Comparison of ENCODE assay signal across 9 cellular contexts in genomic region chr12:64733857-64734256, GRCh38. TPM values are rescaled to one million over a fixed set of nuclear protein-coding genes. Genes with fewer than 3 reads are reported as not detected.
DNase-seq lines count a peak whose midpoint lies in the region; ATAC-seq and TF ChIP-seq lines count a peak whose summit lies in the region.
"Had no signal": no experiment of that assay in that cellular context is flagged by ENCODE, and none has a peak within 500 bp of the region (broad histone marks: within the 10 kb centered on the region; RNA-seq: fewer than 3 reads in every experiment).

No MANE protein-coding gene starts in this region.

- H3K4me3 ChIP-seq in RWPE2 (ENCODE audit: severe bottlenecking) (no peak overlapping the region), heart left ventricle (no peak overlapping the region), thyroid gland (replicated peaks in 1 of 3) (no peak overlapping the region)

- no peaks in the 10 kb centered on the region for H3K9me3 ChIP-seq in RWPE2 (ENCODE audit: severe bottlenecking)
- no peaks in the 10 kb centered on the region for H3K9me3 ChIP-seq in heart left ventricle
- H3K9me3 ChIP-seq in thyroid gland = no peaks in the 10 kb centered on the region

- TF ChIP-seq POLR2A in heart left ventricle (IDR thresholded peaks at IDR 0.05) (no peak), thyroid gland (IDR thresholded peaks at IDR 0.05) (no peak)

- ATAC-seq in RWPE2 (ENCODE audit: low read depth) = peak; percentile 98
- ATAC-seq in heart left ventricle = peak; percentile 93 to 95 (median 94)
- no peak for ATAC-seq in HG02623 (IDR thresholded peaks at IDR 0.05; ENCODE audit: unreplicated experiment)
- ATAC-seq in HG03469 (IDR thresholded peaks at IDR 0.05; ENCODE audit: unreplicated experiment) = no peak

- H3K27me3 ChIP-seq in RWPE2 (ENCODE audit: insufficient read depth, poor library complexity, severe bottlenecking) (no peaks in the 10 kb centered on the region), heart left ventricle (no peaks in the 10 kb centered on the region), thyroid gland (no peaks in the 10 kb centered on the region)

- intact Hi-C loops in heart left ventricle (cut with DNase I) = no loop called here
- intact Hi-C loops in thyroid gland (cut with DNase I) = no loop called here

- H3K27ac ChIP-seq in RWPE2 (ENCODE audit: poor library complexity, severe bottlenecking) (peak overlapping the region; percentile 22), heart left ventricle (peak overlapping the region in 11 of 12 donors; percentile 35 to 71 (median 52)), thyroid gland (no peak overlapping the region)
- H3K27ac ChIP-seq: VCaP had no signal

- 50 to 58% (median 52%) methylated on average over 4 of the region's 4 CpGs for WGBS in heart left ventricle, 4 donors
- WGBS in thyroid gland, 2 donors = 67 to 68% methylated on average over 4 of the region's 4 CpGs

- DNase-seq in DMS53 (lab: John Stamatoyannopoulos, UW) (peak; percentile 44), DMS53 treated with DMSO at 0.1 percent for 48 hours (lab: John Stamatoyannopoulos, UW; ENCODE audit: unreplicated experiment) (no peak), RWPE2 (ENCODE audit: low spot score) (peak; percentile 90), heart left ventricle (peak in 4 of 5 donors; percentile 73 to 88 (median 79)), thyroid gland (peak; percentile 28 to 59), cerebellum (ENCODE audit: low spot score) (no peak)

- H3K4me1 ChIP-seq in RWPE2 (ENCODE audit: insufficient read depth, poor library complexity, severe bottlenecking) (peaks cover 29% of the 10 kb centered on the region), heart left ventricle (peaks cover 0 to 66% (median 20%) of the 10 kb centered on the region in 12 donors), thyroid gland (peaks cover 0 to 3% of the 10 kb centered on the region in 2 donors)

- TF ChIP-seq CTCF in RWPE2 (IDR thresholded peaks at IDR 0.05; ENCODE audit: poor library complexity, severe bottlenecking) = no peak
- TF ChIP-seq CTCF in heart left ventricle (IDR thresholded peaks at IDR 0.05) = no peak
- no peak for TF ChIP-seq CTCF in thyroid gland (IDR thresholded peaks at IDR 0.05)

- peaks cover 33% of the 10 kb centered on the region for H3K36me3 ChIP-seq in RWPE2 (ENCODE audit: low read depth)
- H3K36me3 ChIP-seq in heart left ventricle = peaks cover 0 to 72% (median 57%) of the 10 kb centered on the region in 9 donors
- H3K36me3 ChIP-seq in thyroid gland = peaks cover 31 to 37% of the 10 kb centered on the region in 2 donors

RNA-seq across cellular contexts. Expression of gene GNS, which starts 25.3 kb away (rescaled TPM):
- total RNA-seq in heart left ventricle = 100 to 1,000 TPM in 8 of 9 donors, 10 to 100 TPM in 1; 82.7 to 246 (median 116) TPM
- 10 to 100 TPM; 22.0 to 82.9 TPM for polyA plus RNA-seq in heart left ventricle
- 100 to 1,000 TPM; 130 to 174 (median 160) TPM for total RNA-seq in thyroid gland
- total RNA-seq in cerebellum = 49.3 TPM

Comparison
In these comparisons a context has a peak if more than half of its experiments do, and no peak if none do; other contexts are left out.
1. DNase-seq: peak in DMS53 (single experiment), RWPE2 (single experiment), heart left ventricle (4 of 5) and thyroid gland (2 of 2); none in DMS53 treated with DMSO at 0.1 percent for 48 hours (single experiment) and cerebellum (single experiment).
2. ATAC-seq: peak in RWPE2 (single experiment) and heart left ventricle (4 of 4); none in HG02623 (single experiment) and HG03469 (single experiment).
3. H3K27ac ChIP-seq: peak in RWPE2 (single experiment) and heart left ventricle (11 of 12); none in thyroid gland (0 of 3).